Comparison of ENCODE assay signal across 8 cellular contexts in genomic region chr9:36328798-36329411, GRCh38.
DNase-seq lines count a peak whose midpoint lies in the region; ATAC-seq, FAIRE-seq and TF ChIP-seq lines count a peak whose summit lies in the region.

No MANE protein-coding gene starts in this region.

- peak; percentile 37 to 42 for DNase-seq in SHP77 (lab: John Stamatoyannopoulos, UW)
- DNase-seq in SHP77 treated with DMSO at 0.1 percent for 48 hours (lab: John Stamatoyannopoulos, UW), result no peak
- DNase-seq in Jurkat, Clone E6-1 (ENCODE audit: low read depth, low spot score), result peak; percentile 77
- DNase-seq in Panc1 (ENCODE audit: low read depth, low spot score), result peak; percentile 73
- DNase-seq in K562 (ENCODE audit: extremely low read depth in 1 of 4, low spot score in 3 of 4), result peak; percentile 43 to 73 (median 48)
- peak; percentile 55 for DNase-seq in iPS-NIHi7 (ENCODE audit: extremely low spot score)
- peak; percentile 29 for DNase-seq in stimulated activated CD4-positive, alpha-beta T cell treated with anti-CD3 and anti-CD28 coated beads, Interleukin-2, amount 100 ng/mL, for 4 hours (ENCODE audit: low read depth)
- DNase-seq in NCI-H187 treated with DMSO at 0.1 percent for 48 hours (lab: John Stamatoyannopoulos, UW), result no peak

- H3K36me3 ChIP-seq in Panc1 (ENCODE audit: control insufficient read depth, insufficient read depth, low read length), result no peaks in the 10 kb centered on the region
- no peaks in the 10 kb centered on the region for H3K36me3 ChIP-seq in K562 (ENCODE audit: control insufficient read depth, insufficient read depth, low read length)

- TF ChIP-seq RAD21 in K562 (CRISPR knock-in tag; conservative IDR thresholded peaks at IDR 0.05 in 1 of 2, IDR thresholded peaks at IDR 0.05 in 1 of 2), result peak; percentile 71 to 94

- H3K9ac ChIP-seq in K562 (ENCODE audit: insufficient read depth in 1 of 2, low read depth in 2 of 2, low read length in 2 of 2), result no peak overlapping the region

- peak overlapping the region; percentile 71 for H3K27ac ChIP-seq in Panc1 (ENCODE audit: low read length)
- H3K27ac ChIP-seq in K562 (ENCODE audit: extremely low read depth, low read depth, low read length), result no peak overlapping the region

- H3K27me3 ChIP-seq in Panc1 (ENCODE audit: control insufficient read depth, insufficient read depth, low read length) (no peaks in the 10 kb centered on the region), K562 (ENCODE audit: control insufficient read depth in 2 of 2, insufficient read depth in 2 of 2, low read length in 2 of 2) (no peaks in the 10 kb centered on the region)

- no peaks in the 10 kb centered on the region for H4K20me1 ChIP-seq in K562 (replicated peaks; ENCODE audit: control insufficient read depth, insufficient read depth, low read length)

- H3K4me2 ChIP-seq in K562 (ENCODE audit: insufficient read depth, low read length), result no peak overlapping the region

- ATAC-seq in Panc1 (peak; percentile 83), K562 (peak; percentile 90)

- 1% methylated on average over 9 of the region's 9 CpGs for WGBS in K562 (ENCODE audit: insufficient coverage, low coverage, missing lambda C conversion rate)

- POLR2A ChIA-PET in Panc1 (lab: Charles Lee), result interaction anchor here (0.5 to 0.8 kb wide), 4 partner anchors 37 to 352 kb away, joined by 3 to 13 read pairs (median 3); no protein-coding TSS in a partner anchor
- POLR2A ChIA-PET in K562 (lab: Yijun Ruan, JAX), result interaction anchor here (0.5 to 1.0 kb wide), 5 partner anchors 15 to 410 kb away, joined by 3 read pairs; no protein-coding TSS in a partner anchor

- CTCF ChIA-PET in Panc1 (lab: Charles Lee), result interaction anchor here (0.5 to 2.5 kb wide), 14 partner anchors 9 to 400 kb away, joined by 3 to 50 read pairs (median 6); partner anchors contain the start of gene GNE
- CTCF ChIA-PET in K562 (lab: Yijun Ruan, JAX; ENCODE audit: low intra/inter-chr PET ratio), result interaction anchor here (0.7 to 2.1 kb wide), 5 partner anchors 80 to 503 kb away, joined by 3 to 31 read pairs (median 6); no protein-coding TSS in a partner anchor

- H3K9me3 ChIP-seq in Panc1 (ENCODE audit: control insufficient read depth, insufficient read depth, low read depth, low read length) (no peaks in the 10 kb centered on the region), K562 (replicated peaks; ENCODE audit: control insufficient read depth, insufficient read depth, low read depth, low read length) (no peaks in the 10 kb centered on the region)

- H3K4me1 ChIP-seq in Panc1 (ENCODE audit: control insufficient read depth, insufficient read depth, low read length) (peaks cover 13% of the 10 kb centered on the region), K562 (replicated peaks in 1 of 2; ENCODE audit: control insufficient read depth in 2 of 2, insufficient read depth in 2 of 2, low read length in 2 of 2) (no peaks in the 10 kb centered on the region; a peak in 1 of 5 replicates)

- no peak for TF ChIP-seq EP300 in K562 (IDR thresholded peaks at IDR 0.05; ENCODE audit: low read length)

- H3K79me2 ChIP-seq in K562 (ENCODE audit: control insufficient read depth, insufficient read depth, low read length), result no peaks in the 10 kb centered on the region

- no peaks in the 10 kb centered on the region for H3K9me1 ChIP-seq in K562 (ENCODE audit: control insufficient read depth, insufficient read depth, low read length)

- BruUV-seq in Panc1 (replicated peaks; lab: Mats Ljungman, UMichigan), result no TSS peak
- no TSS peak for BruUV-seq in K562 (replicated peaks; lab: Mats Ljungman, UMichigan)

- peak; percentile 64 for FAIRE-seq in K562 (lab: Jason Lieb, UNC)

- H2AFZ ChIP-seq in K562 (ENCODE audit: low read depth, low read length), result no peak overlapping the region

- intact Hi-C loops in Panc1 (cut with micrococcal nuclease; ENCODE audit: unreplicated experiment), result loop anchor here (1.0 to 10.0 kb wide), 2 partner anchors 81 to 224 kb away; no protein-coding TSS in a partner anchor
- intact Hi-C loops in K562 (cut with micrococcal nuclease), result loop anchor here (1.0 to 2.0 kb wide), 3 partner anchors 72 to 226 kb away; no protein-coding TSS in a partner anchor

- no peak for TF ChIP-seq POLR2A in K562 (conservative IDR thresholded peaks at IDR 0.05)

- in situ Hi-C loops in Panc1 (cut with HindIII; ENCODE audit: low pct_unique_long_range_greater_than_20kb, low sequenced_read_pairs) (no loop called here), K562 (cut with MboI) (no loop called here)

- TF ChIP-seq CTCF in Panc1 (IDR thresholded peaks at IDR 0.05), result no peak
- TF ChIP-seq CTCF in K562 (IDR thresholded peaks at IDR 0.05 in 2 of 3, conservative IDR thresholded peaks at IDR 0.05 in 1 of 3; ENCODE audit: insufficient read depth in 2 of 3, low read depth in 1 of 3, low read length in 3 of 3), result peak; percentile 60 to 78 (median 63); a peak in 5 of 6 replicates

- H3K4me3 ChIP-seq in Jurkat, Clone E6-1 (ENCODE audit: low read length), result no peak overlapping the region
- H3K4me3 ChIP-seq in Panc1 (ENCODE audit: low read depth in 2 of 2, low read length in 2 of 2), result no peak overlapping the region
- H3K4me3 ChIP-seq in K562, result no peak overlapping the region

TF ChIP-seq in K562, 482 proteins besides CTCF, POLR2A, EP300 and RAD21:
- TF ChIP-seq C11orf30 (IDR thresholded peaks at IDR 0.05; ENCODE audit: low read depth), result no peak
- TF ChIP-seq ESRRB (CRISPR knock-in tag; IDR thresholded peaks at IDR 0.05; ENCODE audit: borderline replicate concordance), result no peak
- TF ChIP-seq BRD9 (IDR thresholded peaks at IDR 0.05; ENCODE audit: low read depth, partially characterized antibody), result no peak
- TF ChIP-seq ZNF41 (CRISPR knock-in tag; conservative IDR thresholded peaks at IDR 0.05), result no peak
- TF ChIP-seq DEAF1 (CRISPR knock-in tag; IDR thresholded peaks at IDR 0.05), result peak; percentile 59; the same call in 1 of the 2 replicates
- no peak for TF ChIP-seq ZNF395 (CRISPR knock-in tag; IDR thresholded peaks at IDR 0.05)
- TF ChIP-seq SMAD2 (IDR thresholded peaks at IDR 0.05; ENCODE audit: low read depth, low read length), result no peak
- peak; percentile 70 for TF ChIP-seq SMC3 (conservative IDR thresholded peaks at IDR 0.05; ENCODE audit: insufficient read depth, low read depth, low read length)
- no peak for TF ChIP-seq ZNF354B (CRISPR knock-in tag; IDR thresholded peaks at IDR 0.05)
- TF ChIP-seq KLF10 (CRISPR knock-in tag; IDR thresholded peaks at IDR 0.05), result no peak
- TF ChIP-seq SIX5 (IDR thresholded peaks at IDR 0.05; ENCODE audit: borderline replicate concordance in 1 of 2, insufficient read depth in 1 of 2, low read depth in 1 of 2, low read length in 2 of 2), result no peak
- TF ChIP-seq SMAD1 (IDR thresholded peaks at IDR 0.05; ENCODE audit: low read depth, low read length, partially characterized antibody), result no peak
- TF ChIP-seq, protein P1, sequence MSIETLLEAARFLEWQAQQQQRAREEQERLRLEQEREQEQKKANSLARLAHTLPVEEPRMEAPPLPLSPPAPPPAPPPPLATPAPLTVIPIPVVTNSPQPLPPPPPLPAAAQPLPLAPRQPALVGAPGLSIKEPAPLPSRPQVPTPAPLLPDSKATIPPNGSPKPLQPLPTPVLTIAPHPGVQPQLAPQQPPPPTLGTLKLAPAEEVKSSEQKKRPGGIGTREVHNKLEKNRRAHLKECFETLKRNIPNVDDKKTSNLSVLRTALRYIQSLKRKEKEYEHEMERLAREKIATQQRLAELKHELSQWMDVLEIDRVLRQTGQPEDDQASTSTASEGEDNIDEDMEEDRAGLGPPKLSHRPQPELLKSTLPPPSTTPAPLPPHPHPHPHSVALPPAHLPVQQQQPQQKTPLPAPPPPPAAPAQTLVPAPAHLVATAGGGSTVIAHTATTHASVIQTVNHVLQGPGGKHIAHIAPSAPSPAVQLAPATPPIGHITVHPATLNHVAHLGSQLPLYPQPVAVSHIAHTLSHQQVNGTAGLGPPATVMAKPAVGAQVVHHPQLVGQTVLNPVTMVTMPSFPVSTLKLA (conservative IDR thresholded peaks at IDR 0.05), result 0 out of 4 replicates have a peak, but pooled peaks of 1 of the 2 experiments have one; percentile 28
- TF ChIP-seq MTA2 (IDR thresholded peaks at IDR 0.05; ENCODE audit: low read depth), result no peak
- no peak for TF ChIP-seq BACH1 (tag; IDR thresholded peaks at IDR 0.05)
- TF ChIP-seq FOXK2 (conservative IDR thresholded peaks at IDR 0.05 in 1 of 2, IDR thresholded peaks at IDR 0.05 in 1 of 2; ENCODE audit: low read depth in 2 of 2), result no peak
- no peak for TF ChIP-seq CREB3 (tag; conservative IDR thresholded peaks at IDR 0.05; ENCODE audit: low read depth)
- TF ChIP-seq RUNX1 (IDR thresholded peaks at IDR 0.05; ENCODE audit: low read depth), result no peak

Comparison
In these comparisons a context has a peak if more than half of its experiments do, and no peak if none do; other contexts are left out.
1. DNase-seq: peak in SHP77 (2 of 2), Jurkat, Clone E6-1 (single experiment), Panc1 (single experiment), K562 (4 of 4), iPS-NIHi7 (single experiment) and stimulated activated CD4-positive, alpha-beta T cell treated with anti-CD3 and anti-CD28 coated beads, Interleukin-2, amount 100 ng/mL, for 4 hours (single experiment); none in SHP77 treated with DMSO at 0.1 percent for 48 hours (single experiment) and NCI-H187 treated with DMSO at 0.1 percent for 48 hours (single experiment).